In the genomic region with DNA sequence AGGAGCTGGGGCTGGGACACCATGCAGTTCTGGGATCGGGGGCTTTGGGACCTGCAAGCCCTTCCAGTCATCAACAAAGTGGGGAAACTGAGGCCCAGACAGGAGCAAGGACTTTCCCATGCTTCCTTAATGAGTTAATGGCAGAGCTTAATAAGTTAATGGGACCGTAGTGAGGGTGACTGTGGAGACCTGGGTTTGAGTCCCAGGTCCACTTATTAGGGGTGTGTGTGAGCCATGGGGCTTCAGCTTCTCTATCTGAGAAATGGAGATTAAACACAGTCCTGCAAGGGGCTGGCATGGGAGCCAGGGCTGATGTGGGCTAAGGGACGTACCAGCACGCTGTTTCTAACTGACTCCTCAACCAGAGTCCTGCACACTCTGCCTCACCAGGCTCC, we compare ENCODE assay signal across 17 cellular contexts. TPM values are rescaled to one million over a fixed set of nuclear protein-coding genes. Genes with fewer than 3 reads are reported as not detected.
DNase-seq lines count a peak whose midpoint lies in the region; FAIRE-seq and TF ChIP-seq lines count a peak whose summit lies in the region.
"Had no signal": no experiment of that assay in that cellular context is flagged by ENCODE, and none has a peak within 500 bp of the region (broad histone marks: within the 10 kb centered on the region; RNA-seq: fewer than 3 reads in every experiment).

No MANE protein-coding gene starts in this region.

- H3K79me2 ChIP-seq in neural progenitor cell (ENCODE audit: low read depth) = no peaks in the 10 kb centered on the region

- H4K20me1 ChIP-seq in neural progenitor cell (ENCODE audit: low read depth) = no peaks in the 10 kb centered on the region

- CTCF ChIA-PET in Caco-2 (lab: Charles Lee) = interaction anchor here (1.5 to 2.1 kb wide), 2 partner anchors 132 to 159 kb away, joined by 3 to 7 read pairs; no protein-coding TSS in a partner anchor

- no peak overlapping the region for H3K27ac ChIP-seq in esophagus muscularis mucosa (replicated peaks in 1 of 4)
- no peak overlapping the region for H3K27ac ChIP-seq in neural progenitor cell
- H3K27ac ChIP-seq: HL-60 had no signal

- H3K9me3 Mint-ChIP-seq in Caco-2 (ENCODE audit: unreplicated experiment) (peaks cover 10% of the 10 kb centered on the region), neural progenitor cell (peaks cover 18% of the 10 kb centered on the region)
- H3K9me3 Mint-ChIP-seq: CD8-positive, alpha-beta T cell had no signal

- H3K4me2 ChIP-seq in neural progenitor cell = no peak overlapping the region

- peaks cover 11% of the 10 kb centered on the region for H3F3A ChIP-seq in neural progenitor cell (ENCODE audit: low read depth)

- H3K36me3 Mint-ChIP-seq in Caco-2 (ENCODE audit: insufficient read depth, unreplicated experiment) (peaks cover 13% of the 10 kb centered on the region), neural progenitor cell (no peaks in the 10 kb centered on the region)
- H3K36me3 Mint-ChIP-seq: CD14-positive monocyte; CD8-positive, alpha-beta T cell had no signal

- H3K27ac Mint-ChIP-seq in Caco-2 (ENCODE audit: unreplicated experiment) (peak overlapping the region; percentile 79), neural progenitor cell (peak overlapping the region; percentile 99)
- H3K27ac Mint-ChIP-seq: CD8-positive, alpha-beta T cell had no signal

- H3K27me3 ChIP-seq in Caco-2 (replicated peaks; ENCODE audit: control insufficient read depth, insufficient read depth, low read length) = no peaks in the 10 kb centered on the region
- H3K27me3 ChIP-seq in esophagus muscularis mucosa = no peaks in the 10 kb centered on the region
- H3K27me3 ChIP-seq in neural progenitor cell = no peaks in the 10 kb centered on the region
- H3K27me3 ChIP-seq: BE2C had no signal

- 85% methylated on average over 4 of the region's 4 CpGs for WGBS in esophagus muscularis mucosa

- H3K4me3 ChIP-seq in Caco-2 (ENCODE audit: low read depth, low read length) (peak overlapping the region; percentile 25), esophagus muscularis mucosa (no peak overlapping the region), neural progenitor cell (no peak overlapping the region)

- H3K4me1 Mint-ChIP-seq in Caco-2 (ENCODE audit: low read depth, unreplicated experiment) (peaks cover 28% of the 10 kb centered on the region), neural progenitor cell (peaks cover 33% of the 10 kb centered on the region)
- H3K4me1 Mint-ChIP-seq: CD14-positive monocyte had no signal

- H3K36me3 ChIP-seq in Caco-2 (ENCODE audit: control insufficient read depth, insufficient read depth, low read length) (no peaks in the 10 kb centered on the region), esophagus muscularis mucosa (no peaks in the 10 kb centered on the region), neural progenitor cell (no peaks in the 10 kb centered on the region)
- H3K36me3 ChIP-seq: BE2C had no signal

- H3K4me1 ChIP-seq in Caco-2 = peaks cover 35% of the 10 kb centered on the region
- H3K4me1 ChIP-seq in esophagus muscularis mucosa = no peaks in the 10 kb centered on the region
- peaks cover 20% of the 10 kb centered on the region for H3K4me1 ChIP-seq in neural progenitor cell
- H3K4me1 ChIP-seq: BE2C had no signal

- no peak overlapping the region for H2AFZ ChIP-seq in neural progenitor cell (replicated peaks)

- peak overlapping the region; percentile 69 for H3K4me3 Mint-ChIP-seq in Caco-2 (ENCODE audit: unreplicated experiment)
- H3K4me3 Mint-ChIP-seq in neural progenitor cell = no peak overlapping the region
- H3K4me3 Mint-ChIP-seq: CD14-positive monocyte; CD8-positive, alpha-beta T cell had no signal

- peaks cover 6% of the 10 kb centered on the region for H3K9me3 ChIP-seq in Caco-2
- H3K9me3 ChIP-seq in esophagus muscularis mucosa = no peaks in the 10 kb centered on the region
- H3K9me3 ChIP-seq in neural progenitor cell (ENCODE audit: low read depth) = no peaks in the 10 kb centered on the region
- H3K9me3 ChIP-seq: BE2C had no signal

- TF ChIP-seq CTCF in Caco-2 (IDR thresholded peaks at IDR 0.05; ENCODE audit: insufficient read depth in 1 of 2, low read depth in 1 of 2, low read length in 1 of 2, severe bottlenecking in 1 of 2, unreplicated experiment in 1 of 2) (no peak), esophagus muscularis mucosa (IDR thresholded peaks at IDR 0.05) (no peak), neural progenitor cell (IDR thresholded peaks at IDR 0.05) (no peak)

- DNase-seq in AG20443 (ENCODE audit: low spot score) = peak; percentile 7
- no peak for DNase-seq in Caco-2
- DNase-seq in esophagus muscularis mucosa (ENCODE audit: extremely low spot score) = peak; percentile 50
- DNase-seq in neural progenitor cell (ENCODE audit: low spot score) = no peak
- DNase-seq in cerebellum (ENCODE audit: low spot score) = no peak
- DNase-seq in GM19239 (ENCODE audit: insufficient read length, low spot score) = no peak
- DNase-seq in head of caudate nucleus = no peak
- DNase-seq: BE2C, COR-L47, DND-41, GDM1 had no signal

- TF ChIP-seq POLR2A in esophagus muscularis mucosa (IDR thresholded peaks at IDR 0.05; ENCODE audit: low read depth) = no peak

- no peak for FAIRE-seq in GM19239 (lab: Jason Lieb, UNC)
- FAIRE-seq: A204.1, GM12892, H54 had no signal

- BruUV-seq in Caco-2 (replicated peaks; lab: Mats Ljungman, UMichigan) = TSS peak; percentile 21

- no peak for TF ChIP-seq EP300 in esophagus muscularis mucosa (IDR thresholded peaks at IDR 0.05)

- intact Hi-C loops in Caco-2 (cut with micrococcal nuclease; ENCODE audit: unreplicated experiment) (loop anchor here (2.0 kb wide), 1 partner anchor 14 kb away; no protein-coding TSS in a partner anchor), esophagus muscularis mucosa (cut with DNase I) (no loop called here), head of caudate nucleus (cut with DNase I) (loop anchor here (10.0 kb wide), 1 partner anchor 132 kb away; no protein-coding TSS in a partner anchor)

- no peak overlapping the region for H3K9ac ChIP-seq in neural progenitor cell

- POLR2A ChIA-PET in Caco-2 (lab: Charles Lee) = interaction anchor here (0.5 to 1.0 kb wide), 2 partner anchors 8 to 41 kb away, joined by 4 to 5 read pairs; no protein-coding TSS in a partner anchor

- H3K27me3 Mint-ChIP-seq in Caco-2 (ENCODE audit: insufficient read depth, unreplicated experiment) (no peaks in the 10 kb centered on the region), neural progenitor cell (ENCODE audit: insufficient read depth, low read depth) (peaks cover 18% of the 10 kb centered on the region)

RNA-seq across cellular contexts. Expression of a gene that starts 41.7 kb away (rescaled TPM):
- total RNA-seq in Caco-2 (2022) = 37.9 and 54.9 TPM in 2 replicates
- 10 to 100 TPM; 37.1 to 87.8 (median 54.1) TPM for total RNA-seq in esophagus muscularis mucosa
- 3.3 and 5.3 TPM in 2 replicates for total RNA-seq in neural progenitor cell (ENCODE audit: low replicate concordance)
- total RNA-seq in cerebellum = 20.2 TPM

Comparison
In these comparisons a context has a peak if more than half of its experiments do, and no peak if none do; other contexts are left out.
1. DNase-seq: peak in AG20443 (single experiment) and esophagus muscularis mucosa (single experiment); none in Caco-2 (0 of 2), neural progenitor cell (single experiment), cerebellum (single experiment), GM19239 (single experiment) and head of caudate nucleus (0 of 42).